ENCODE assay signal across 20 cellular contexts in genomic region chr1:46492269-46492853, GRCh38. TPM values are rescaled to one million over a fixed set of nuclear protein-coding genes. Genes with fewer than 3 reads are reported as not detected.
A peak's percentile ranks its signal among the peaks of the same experiment; 100 is the strongest.
DNase-seq lines count a peak whose midpoint lies in the region; ATAC-seq, FAIRE-seq and TF ChIP-seq lines count a peak whose summit lies in the region.
"Had no signal": no experiment of that assay in that cellular context is flagged by ENCODE, and none has a peak within 500 bp of the region (broad histone marks: within the 10 kb centered on the region; RNA-seq: fewer than 3 reads in every experiment).

No MANE protein-coding gene starts in this region.

- peaks cover 48% of the 10 kb centered on the region for H3K4me1 Mint-ChIP-seq in GM23338

- no peak for TF ChIP-seq RAD21 in K562 (CRISPR knock-in tag; conservative IDR thresholded peaks at IDR 0.05 in 1 of 2, IDR thresholded peaks at IDR 0.05 in 1 of 2)

- H3F3A ChIP-seq in GM23338 (replicated peaks; ENCODE audit: low read depth) = peaks cover 21% of the 10 kb centered on the region; the same call in 1 of the 2 replicates

- no peaks in the 10 kb centered on the region for H3K9me2 ChIP-seq in GM23338 (ENCODE audit: insufficient read depth)

- H3K4me1 ChIP-seq in GM23338 (ENCODE audit: insufficient read depth) (peaks cover 56% of the 10 kb centered on the region), K562 (replicated peaks in 1 of 2; ENCODE audit: control insufficient read depth in 2 of 2, insufficient read depth in 2 of 2, low read length in 2 of 2) (peaks cover 6 to 55% of the 10 kb centered on the region in 2 experiments; a peak in 3 of 5 replicates), kidney (ENCODE audit: control insufficient read depth in 1 of 2, insufficient read depth in 1 of 2, low read depth in 1 of 2, low read length in 2 of 2) (peaks cover 0 to 9% of the 10 kb centered on the region in 2 donors)
- H3K4me1 ChIP-seq in effector memory CD4-positive, alpha-beta T cell (ENCODE audit: control insufficient read depth, insufficient read depth, low read length, poor library complexity, severe bottlenecking) = peaks cover 5% of the 10 kb centered on the region
- H3K4me1 ChIP-seq: HAP-1, SJCRH30 had no signal

- H3K9me3 Mint-ChIP-seq in GM23338 = no peaks in the 10 kb centered on the region
- H3K9me3 Mint-ChIP-seq: CD4-positive, alpha-beta T cell had no signal

- H3K36me3 Mint-ChIP-seq in GM23338 (ENCODE audit: low read depth) = no peaks in the 10 kb centered on the region

- peaks cover 90% of the 10 kb centered on the region for H3K27me3 Mint-ChIP-seq in GM23338 (ENCODE audit: insufficient read depth, low read depth, poor library complexity)

- DNase-seq in CD1c-positive myeloid dendritic cell (ENCODE audit: extremely low spot score) (peak; percentile 33), GM23338 (ENCODE audit: low spot score) (no peak), K562 (ENCODE audit: extremely low read depth in 1 of 4, low spot score in 3 of 4) (no peak), kidney (peak; percentile 33), kidney tubule cell (ENCODE audit: low spot score) (no peak), NCI-H345 treated with DMSO at 0.1 percent for 48 hours (lab: John Stamatoyannopoulos, UW; ENCODE audit: unreplicated experiment) (no peak)
- DNase-seq in effector memory CD4-positive, alpha-beta T cell = no peak
- DNase-seq: Calu3; CD4-positive, alpha-beta T cell; NCI-H1436; NCI-H2029; NCI-H2171 treated with DMSO at 0.1 percent for 48 hours; NCI-H510A; NCI-H774; SJCRH30 had no signal

- peak overlapping the region; percentile 92 for H3K4me2 ChIP-seq in GM23338
- H3K4me2 ChIP-seq in K562 (ENCODE audit: insufficient read depth, low read length) = no peak overlapping the region
- H3K4me2 ChIP-seq: KMS-11 had no signal

- TF ChIP-seq EP300 in K562 (IDR thresholded peaks at IDR 0.05; ENCODE audit: low read length) = no peak

- in situ Hi-C loops in K562 (cut with MboI) = no loop called here

- FAIRE-seq in K562 (lab: Jason Lieb, UNC) = no peak
- FAIRE-seq in kidney (lab: Jason Lieb, UNC) = no peak
- FAIRE-seq: GM19239 had no signal

- H4K20me1 ChIP-seq in GM23338 (replicated peaks; ENCODE audit: insufficient read depth) (peaks cover 11% of the 10 kb centered on the region; the same call in 1 of the 2 replicates), K562 (replicated peaks; ENCODE audit: control insufficient read depth, insufficient read depth, low read length) (no peaks in the 10 kb centered on the region)

- no peaks in the 10 kb centered on the region for H3K9me1 ChIP-seq in K562 (ENCODE audit: control insufficient read depth, insufficient read depth, low read length)

- intact Hi-C loops in K562 (cut with micrococcal nuclease) (no loop called here), kidney (cut with DNase I) (no loop called here)

- H3K9me3 ChIP-seq in K562 (replicated peaks; ENCODE audit: control insufficient read depth, insufficient read depth, low read depth, low read length) = no peaks in the 10 kb centered on the region
- H3K9me3 ChIP-seq in kidney (ENCODE audit: control insufficient read depth in 1 of 2, low read length in 2 of 2) = no peaks in the 10 kb centered on the region
- H3K9me3 ChIP-seq in effector memory CD4-positive, alpha-beta T cell (ENCODE audit: control insufficient read depth, low read length) = no peaks in the 10 kb centered on the region
- H3K9me3 ChIP-seq: HAP-1, SJCRH30 had no signal

- H3K36me3 ChIP-seq in GM23338 (ENCODE audit: insufficient read depth) (no peaks in the 10 kb centered on the region), K562 (ENCODE audit: control insufficient read depth, insufficient read depth, low read length) (no peaks in the 10 kb centered on the region), kidney (ENCODE audit: control insufficient read depth in 1 of 2, insufficient read depth in 2 of 2, low read length in 2 of 2) (no peaks in the 10 kb centered on the region)
- H3K36me3 ChIP-seq in effector memory CD4-positive, alpha-beta T cell (ENCODE audit: control insufficient read depth, insufficient read depth, low read length) = no peaks in the 10 kb centered on the region
- H3K36me3 ChIP-seq: HAP-1, SJCRH30 had no signal

- peak overlapping the region in 1 of 2 experiments; percentile 66; a peak in 2 of 4 replicates for H3K9ac ChIP-seq in K562 (ENCODE audit: insufficient read depth in 1 of 2, low read depth in 2 of 2, low read length in 2 of 2)
- no peak overlapping the region for H3K9ac ChIP-seq in kidney (ENCODE audit: low read length in 2 of 2)
- H3K9ac ChIP-seq: KMS-11 had no signal

- H3K4me3 Mint-ChIP-seq in GM23338 = peak overlapping the region; percentile 57
- H3K4me3 Mint-ChIP-seq: CD4-positive, alpha-beta T cell had no signal

- BruUV-seq in K562 (replicated peaks; lab: Mats Ljungman, UMichigan) = no TSS peak

- TF ChIP-seq POLR2A in K562 (conservative IDR thresholded peaks at IDR 0.05) = no peak

- H3K27ac ChIP-seq in GM23338 (ENCODE audit: low read depth) (no peak overlapping the region), K562 (ENCODE audit: extremely low read depth, low read depth, low read length) (no peak overlapping the region), kidney (ENCODE audit: low read depth in 2 of 2, low read length in 2 of 2) (no peak overlapping the region)
- no peak overlapping the region for H3K27ac ChIP-seq in effector memory CD4-positive, alpha-beta T cell (ENCODE audit: insufficient read depth, low read length, poor library complexity, severe bottlenecking)
- H3K27ac ChIP-seq: KMS-11, RWPE1, SJCRH30 had no signal

- no peaks in the 10 kb centered on the region for H3K79me2 ChIP-seq in GM23338 (replicated peaks; ENCODE audit: insufficient read depth)
- no peaks in the 10 kb centered on the region for H3K79me2 ChIP-seq in K562 (ENCODE audit: control insufficient read depth, insufficient read depth, low read length)

- H3K27me3 ChIP-seq in GM23338 (ENCODE audit: insufficient read depth) (peaks cover 100% of the 10 kb centered on the region), K562 (ENCODE audit: control insufficient read depth in 2 of 2, insufficient read depth in 2 of 2, low read length in 2 of 2) (no peaks in the 10 kb centered on the region)
- peaks cover 58% of the 10 kb centered on the region for H3K27me3 ChIP-seq in effector memory CD4-positive, alpha-beta T cell (replicated peaks; ENCODE audit: control insufficient read depth, insufficient read depth, low read length, poor library complexity, severe bottlenecking)

- H2AFZ ChIP-seq in GM23338 = no peak overlapping the region
- H2AFZ ChIP-seq in K562 (ENCODE audit: low read depth, low read length) = no peak overlapping the region; the same call in 1 of the 2 replicates

- CTCF ChIA-PET in K562 (lab: Yijun Ruan, JAX; ENCODE audit: low intra/inter-chr PET ratio) = no interaction called here

- H3K4me3 ChIP-seq in GM23338 (peak overlapping the region; percentile 47), K562 (no peak overlapping the region), kidney (ENCODE audit: low read length in 2 of 2) (no peak overlapping the region)
- H3K4me3 ChIP-seq in effector memory CD4-positive, alpha-beta T cell (ENCODE audit: insufficient read depth, low read depth, low read length, poor library complexity, severe bottlenecking) = no peak overlapping the region
- H3K4me3 ChIP-seq: HAP-1, SJCRH30 had no signal

- 62% methylated on average over 11 of the region's 11 CpGs for WGBS in K562 (ENCODE audit: insufficient coverage, low coverage, missing lambda C conversion rate)

- TF ChIP-seq CTCF in GM23338 (conservative IDR thresholded peaks at IDR 0.05; ENCODE audit: low read depth in 2 of 2) = no peak
- TF ChIP-seq CTCF in K562 (IDR thresholded peaks at IDR 0.05 in 2 of 3, conservative IDR thresholded peaks at IDR 0.05 in 1 of 3; ENCODE audit: insufficient read depth in 2 of 3, low read depth in 1 of 3, low read length in 3 of 3) = no peak
- no peak for TF ChIP-seq CTCF in kidney (IDR thresholded peaks at IDR 0.05; ENCODE audit: borderline replicate concordance, extremely low read depth, insufficient read depth)

- H3K27ac Mint-ChIP-seq in GM23338 = no peak overlapping the region
- H3K27ac Mint-ChIP-seq: CD4-positive, alpha-beta T cell had no signal

- POLR2A ChIA-PET in K562 (lab: Yijun Ruan, JAX) = interaction anchor here (0.8 to 2.1 kb wide), 4 partner anchors 29 to 208 kb away, joined by 3 to 4 read pairs (median 4); no protein-coding TSS in a partner anchor

- ATAC-seq in GM23338 (no peak), K562 (no peak)

RNA-seq across cellular contexts. Expression of gene DMBX1, which starts 2.7 kb away (rescaled TPM):
- total RNA-seq in GM23338 (2014; rRNA removed; shearing (Covaris generic)) = not detected in 2 replicates
- polyA plus RNA-seq in GM23338 (2016; fragmentation: Nextera tagmentation; extraction: Ambion mirVana) (0.11 TPM in 1 of 2 replicates, not detected in the other), K562 (2011; rRNA removed) (4.3 and 10.7 TPM in 2 replicates), K562 (2014; fragmentation: Illumina TruSeq; extraction: Trizol) (1.6 and 2.4 TPM in 2 replicates), K562 (2014; fragmentation: Nextera tagmentation; extraction: Ambion mirVana) (under 1 TPM; 0.25 to 0.37 TPM), K562 (2014; rRNA removed) (2.3 and 3.4 TPM in 2 replicates), kidney (ENCODE audit: insufficient read depth, low read depth, low replicate concordance) (not detected)
- total RNA-seq in K562 (2011; cell fraction: chromatin; rRNA removed; ENCODE audit: low replicate concordance) = 5.4 and 9.4 TPM in 2 replicates
- 7.1 and 8.2 TPM in 2 replicates for total RNA-seq in K562 (2011; cell fraction: nucleolus; rRNA removed)
- total RNA-seq in K562 (2011; cell fraction: nucleoplasm; rRNA removed) = 7.4 and 7.9 TPM in 2 replicates
- total RNA-seq in K562 (2014; rRNA removed) (0.86 and 1.2 TPM in 2 replicates), K562 (2014; rRNA removed; fragmentation: Illumina TruSeq; extraction: Trizol) (0.55 and 0.64 TPM in 2 replicates), K562 (2015; rRNA removed; fragmentation: Illumina TruSeq; extraction: Trizol) (0.79 and 1.0 TPM in 2 replicates), K562 (2021) (2.5 and 3.8 TPM in 2 replicates), kidney (not detected)
- polyA plus RNA-seq in K562 (2011; cell fraction: cytosol; rRNA removed) = 5.9 and 9.6 TPM in 2 replicates
- 16.2 and 16.5 TPM in 2 replicates for polyA plus RNA-seq in K562 (2011; cell fraction: nucleus; rRNA removed)
- 2.5 and 4.8 TPM in 2 replicates for polyA plus RNA-seq in K562 (2012)
- polyA minus RNA-seq in K562 (2011; rRNA and poly(A)+ RNA removed) = 2.5 and 3.5 TPM in 2 replicates
- 1.7 and 6.7 TPM in 2 replicates for polyA minus RNA-seq in K562 (2011; cell fraction: cytosol; rRNA and poly(A)+ RNA removed)
- polyA minus RNA-seq in K562 (2011; cell fraction: nucleus; rRNA and poly(A)+ RNA removed) = 1.9 and 3.8 TPM in 2 replicates
- total RNA-seq: CD4-positive, alpha-beta T cell; M059J; SJCRH30 had no signal

RNA-seq across cellular contexts. Expression of gene KNCN, which starts 59.1 kb away (rescaled TPM):
- not detected in 2 replicates for total RNA-seq in GM23338 (2014; rRNA removed; shearing (Covaris generic))
- polyA plus RNA-seq in GM23338 (2016; fragmentation: Nextera tagmentation; extraction: Ambion mirVana) (not detected in 2 replicates), K562 (2011; rRNA removed) (not detected in 2 replicates), K562 (2014; fragmentation: Illumina TruSeq; extraction: Trizol) (not detected in 2 replicates), K562 (2014; fragmentation: Nextera tagmentation; extraction: Ambion mirVana) (not detected), K562 (2014; rRNA removed) (not detected in 2 replicates), kidney (ENCODE audit: insufficient read depth, low read depth, low replicate concordance) (not detected)
- not detected in 2 replicates for total RNA-seq in K562 (2011; cell fraction: chromatin; rRNA removed; ENCODE audit: low replicate concordance)
- total RNA-seq in K562 (2011; cell fraction: nucleolus; rRNA removed) = not detected in 2 replicates
- not detected in 2 replicates for total RNA-seq in K562 (2011; cell fraction: nucleoplasm; rRNA removed)
- total RNA-seq in K562 (2014; rRNA removed) (not detected in 2 replicates), K562 (2014; rRNA removed; fragmentation: Illumina TruSeq; extraction: Trizol) (not detected in 2 replicates), K562 (2015; rRNA removed; fragmentation: Illumina TruSeq; extraction: Trizol) (not detected in 2 replicates), K562 (2021) (not detected in 2 replicates), kidney (not detected)
- polyA plus RNA-seq in K562 (2011; cell fraction: cytosol; rRNA removed) = not detected in 2 replicates
- not detected in 2 replicates for polyA plus RNA-seq in K562 (2011; cell fraction: nucleus; rRNA removed)
- not detected in 2 replicates for polyA plus RNA-seq in K562 (2012)
- polyA minus RNA-seq in K562 (2011; rRNA and poly(A)+ RNA removed) = not detected in 2 replicates
- polyA minus RNA-seq in K562 (2011; cell fraction: cytosol; rRNA and poly(A)+ RNA removed) = not detected in 2 replicates
- polyA minus RNA-seq in K562 (2011; cell fraction: nucleus; rRNA and poly(A)+ RNA removed) = not detected in 2 replicates
- total RNA-seq: Calu3; CD4-positive, alpha-beta T cell; M059J had no signal

Comparison
In these comparisons a context has a peak if more than half of its experiments do, and no peak if none do; other contexts are left out.
1. DNase-seq: peak in CD1c-positive myeloid dendritic cell (single experiment) and kidney (single experiment); none in GM23338 (single experiment), K562 (0 of 4), effector memory CD4-positive, alpha-beta T cell (0 of 3), kidney tubule cell (single experiment) and NCI-H345 treated with DMSO at 0.1 percent for 48 hours (single experiment).